In genomic region chr7:51785171-51785570, GRCh38 we compare ENCODE assay signal across 24 cellular contexts.
"Had no signal": no experiment of that assay in that cellular context is flagged by ENCODE, and none has a peak within 500 bp of the region (broad histone marks: within the 10 kb centered on the region; RNA-seq: fewer than 3 reads in every experiment).

No MANE protein-coding gene starts in this region.

- H3K27ac ChIP-seq: body of pancreas, esophagus muscularis mucosa, gastroesophageal sphincter, heart left ventricle, lower lobe of right lung, right lobe of liver, skin epidermis, stomach, suprapubic skin, tibial nerve, uterus, VCaP had no signal

- H3K9me3 ChIP-seq: body of pancreas, esophagus muscularis mucosa, gastroesophageal sphincter, heart left ventricle, lower lobe of right lung, right lobe of liver, stomach, suprapubic skin, tibial nerve, uterus had no signal

- FAIRE-seq: keratinocyte had no signal

- H3K4me1 ChIP-seq: body of pancreas, esophagus muscularis mucosa, gastroesophageal sphincter, heart left ventricle, lower lobe of right lung, right lobe of liver, stomach, suprapubic skin, tibial nerve, uterus had no signal

- H3K4me3 ChIP-seq: body of pancreas, esophagus muscularis mucosa, gastroesophageal sphincter, heart left ventricle, lower lobe of right lung, right lobe of liver, skin epidermis, stomach, suprapubic skin, tibial nerve, uterus had no signal

- H3K36me3 ChIP-seq: esophagus muscularis mucosa, gastroesophageal sphincter, heart left ventricle, lower lobe of right lung, right lobe of liver, stomach, suprapubic skin, tibial nerve, uterus had no signal

- DNase-seq: activated CD4-positive, alpha-beta memory T cell treated with anti-CD3 and anti-CD28 coated beads, Interleukin-2, amount 10 ng/mL, durations not matched to agents 7 days and 5 days; activated CD4-positive, alpha-beta T cell treated with anti-CD3 and anti-CD28 coated beads, Interleukin-2, amount 10 ng/mL, durations not matched to agents 24 days and 14 days; activated effector memory CD4-positive, alpha-beta T cell treated with anti-CD3 and anti-CD28 coated beads, Interleukin-2, amount 50 U/mL, for 16 hours; activated naive CD4-positive, alpha-beta T cell treated with anti-CD3 and anti-CD28 coated beads, Interleukin-2, amount 10 ng/mL, durations not matched to agents 7 days and 5 days; activated naive CD8-positive, alpha-beta T cell treated with anti-CD3 and anti-CD28 coated beads, Interleukin-2, amount 50 U/mL, for 24 hours; activated T-cell treated with anti-CD3 and anti-CD28 coated beads, Interleukin-2, amount 50 U/mL, for 72 hours; body of pancreas; caudate nucleus; effector memory CD4-positive, alpha-beta T cell; heart left ventricle; lower lobe of right lung; naive B cell; occipital lobe; right lobe of liver; stimulated activated CD4-positive, alpha-beta T cell treated with anti-CD3 and anti-CD28 coated beads, Interleukin-1b, Interleukin-23, amount 100 ng/mL, for 48 hours; stomach; uterus had no signal
